Comparison of ENCODE assay signal across 16 cellular contexts in genomic region chr3:108096506-108097325, GRCh38. TPM values are rescaled to one million over a fixed set of nuclear protein-coding genes. Genes with fewer than 3 reads are reported as not detected.
DNase-seq lines count a peak whose midpoint lies in the region; ATAC-seq and TF ChIP-seq lines count a peak whose summit lies in the region.
"Had no signal": no experiment of that assay in that cellular context is flagged by ENCODE, and none has a peak within 500 bp of the region (broad histone marks: within the 10 kb centered on the region; RNA-seq: fewer than 3 reads in every experiment).

No MANE protein-coding gene starts in this region.

- no peak for ATAC-seq in activated CD8-positive, alpha-beta T cell treated with anti-CD3 and anti-CD28 coated beads, Interleukin-2, amount 10 ng/mL, durations not matched to agents 7 days and 5 days
- ATAC-seq in natural killer cell treated with Interleukin-12 subunit alpha and Interleukin-12 subunit beta and Interleukin-15 and Interleukin-18, amount 100 ng/mL, for 72 hours: no peak
- ATAC-seq in HG02571 (IDR thresholded peaks at IDR 0.05; ENCODE audit: unreplicated experiment): no peak
- ATAC-seq: A549 had no signal

- H3K4me3 ChIP-seq in KMS-11 (IDR thresholded peaks at IDR 0.05; ENCODE audit: insufficient read depth, low read depth, low read length): no peak overlapping the region
- H3K4me3 ChIP-seq: A549, HAP-1, skin epidermis had no signal

- CTCF ChIA-PET in activated CD8-positive, alpha-beta T cell treated with anti-CD3 and anti-CD28 coated beads, Interleukin-2, amount 10 ng/mL, durations not matched to agents 7 days and 5 days (lab: Charles Lee): interaction anchor here (1.6 kb wide), 1 partner anchor 17 kb away, joined by 5 read pairs; no protein-coding TSS in a partner anchor

- H3K4me1 ChIP-seq in KMS-11 (ENCODE audit: low read depth, poor library complexity, severe bottlenecking): peaks cover 56% of the 10 kb centered on the region
- H3K4me1 ChIP-seq: A549 had no signal

- H3K36me3 ChIP-seq in KMS-11 (ENCODE audit: insufficient read depth): no peaks in the 10 kb centered on the region
- H3K36me3 ChIP-seq: HAP-1 had no signal

- H3K27ac ChIP-seq in KMS-11: peak overlapping the region; percentile 29
- H3K27ac ChIP-seq: A549, skin epidermis had no signal

- peak overlapping the region; percentile 43 for H3K4me3 Mint-ChIP-seq in activated CD8-positive, alpha-beta T cell treated with anti-CD3 and anti-CD28 coated beads, Interleukin-2, amount 10 ng/mL, durations not matched to agents 7 days and 5 days
- peak overlapping the region; percentile 47 for H3K4me3 Mint-ChIP-seq in natural killer cell treated with Interleukin-12 subunit alpha and Interleukin-12 subunit beta and Interleukin-15 and Interleukin-18, amount 100 ng/mL, for 72 hours

- no peak overlapping the region for H3K9ac ChIP-seq in KMS-11

- no peaks in the 10 kb centered on the region for H3K79me2 ChIP-seq in KMS-11 (ENCODE audit: insufficient read depth, low read depth)

- H4K20me1 ChIP-seq in KMS-11 (ENCODE audit: insufficient read depth): no peaks in the 10 kb centered on the region

- DNase-seq in NOMO-1 treated with DMSO at 0.1 percent for 48 hours (lab: John Stamatoyannopoulos, UW; ENCODE audit: unreplicated experiment): peak; percentile 24
- no peak for DNase-seq in NOMO-1 treated with dmso at 0.1 percent for 144 hours (lab: John Stamatoyannopoulos, UW; ENCODE audit: unreplicated experiment)
- peak; percentile 54 for DNase-seq in activated CD8-positive, alpha-beta T cell treated with anti-CD3 and anti-CD28 coated beads, Interleukin-2, amount 10 ng/mL, durations not matched to agents 7 days and 5 days
- DNase-seq in natural killer cell treated with Interleukin-12 subunit alpha and Interleukin-12 subunit beta and Interleukin-15 and Interleukin-18, amount 100 ng/mL, for 72 hours (ENCODE audit: low spot score): no peak
- DNase-seq in hepatic stellate cell (ENCODE audit: low spot score): no peak
- no peak for DNase-seq in putamen (ENCODE audit: low spot score)
- DNase-seq: activated T-cell treated with anti-CD3 and anti-CD28 coated beads for 4 hours, aorta, NCI-H2029 treated with DMSO at 0.1 percent for 48 hours, occipital lobe, substantia nigra had no signal

- H3K4me2 ChIP-seq in KMS-11: peak overlapping the region; percentile 40; the same call in 1 of the 2 replicates
- H3K4me2 ChIP-seq: A549 had no signal

- no peaks in the 10 kb centered on the region for H3K27me3 Mint-ChIP-seq in activated CD8-positive, alpha-beta T cell treated with anti-CD3 and anti-CD28 coated beads, Interleukin-2, amount 10 ng/mL, durations not matched to agents 7 days and 5 days (ENCODE audit: low read depth)
- H3K27me3 Mint-ChIP-seq in natural killer cell treated with Interleukin-12 subunit alpha and Interleukin-12 subunit beta and Interleukin-15 and Interleukin-18, amount 100 ng/mL, for 72 hours: no peaks in the 10 kb centered on the region

- POLR2A ChIA-PET in activated CD8-positive, alpha-beta T cell treated with anti-CD3 and anti-CD28 coated beads, Interleukin-2, amount 10 ng/mL, durations not matched to agents 7 days and 5 days (lab: Charles Lee): interaction anchor here (0.5 kb wide), 1 partner anchor 126 kb away, joined by 3 read pairs; no protein-coding TSS in a partner anchor

- peaks cover 71% of the 10 kb centered on the region for H3K4me1 Mint-ChIP-seq in activated CD8-positive, alpha-beta T cell treated with anti-CD3 and anti-CD28 coated beads, Interleukin-2, amount 10 ng/mL, durations not matched to agents 7 days and 5 days (ENCODE audit: low read depth)
- peaks cover 68 to 71% of the 10 kb centered on the region in 2 donors for H3K4me1 Mint-ChIP-seq in natural killer cell treated with Interleukin-12 subunit alpha and Interleukin-12 subunit beta and Interleukin-15 and Interleukin-18, amount 100 ng/mL, for 72 hours (ENCODE audit: low read depth in 2 of 2)

- H3K36me3 Mint-ChIP-seq in activated CD8-positive, alpha-beta T cell treated with anti-CD3 and anti-CD28 coated beads, Interleukin-2, amount 10 ng/mL, durations not matched to agents 7 days and 5 days (ENCODE audit: low read depth): peaks cover 1% of the 10 kb centered on the region
- H3K36me3 Mint-ChIP-seq in natural killer cell treated with Interleukin-12 subunit alpha and Interleukin-12 subunit beta and Interleukin-15 and Interleukin-18, amount 100 ng/mL, for 72 hours: peaks cover 6% of the 10 kb centered on the region

- H2AFZ ChIP-seq in KMS-11 (ENCODE audit: low read depth): peak overlapping the region; percentile 10; the same call in 1 of the 2 replicates

- no peaks in the 10 kb centered on the region for H3K9me3 Mint-ChIP-seq in activated CD8-positive, alpha-beta T cell treated with anti-CD3 and anti-CD28 coated beads, Interleukin-2, amount 10 ng/mL, durations not matched to agents 7 days and 5 days (ENCODE audit: insufficient read depth)
- peaks cover under 1% of the 10 kb centered on the region for H3K9me3 Mint-ChIP-seq in natural killer cell treated with Interleukin-12 subunit alpha and Interleukin-12 subunit beta and Interleukin-15 and Interleukin-18, amount 100 ng/mL, for 72 hours

- TF ChIP-seq CTCF in KMS-11 (conservative IDR thresholded peaks at IDR 0.05; ENCODE audit: low read depth, low read length): no peak

- H3K27ac Mint-ChIP-seq in activated CD8-positive, alpha-beta T cell treated with anti-CD3 and anti-CD28 coated beads, Interleukin-2, amount 10 ng/mL, durations not matched to agents 7 days and 5 days: peak overlapping the region; percentile 74
- H3K27ac Mint-ChIP-seq in natural killer cell treated with Interleukin-12 subunit alpha and Interleukin-12 subunit beta and Interleukin-15 and Interleukin-18, amount 100 ng/mL, for 72 hours: peak overlapping the region; percentile 20 to 40

- H3K27me3 ChIP-seq in KMS-11 (ENCODE audit: insufficient read depth, low read depth): no peaks in the 10 kb centered on the region

RNA-seq across cellular contexts. Expression of gene CD47, which starts 5.9 kb away (rescaled TPM):
- 100 to 1,000 TPM; 136 to 137 TPM for total RNA-seq in activated CD8-positive, alpha-beta T cell treated with anti-CD3 and anti-CD28 coated beads, Interleukin-2, amount 10 ng/mL, durations not matched to agents 7 days and 5 days
- total RNA-seq in natural killer cell treated with Interleukin-12 subunit alpha and Interleukin-12 subunit beta and Interleukin-15 and Interleukin-18, amount 100 ng/mL, for 72 hours: 100 to 1,000 TPM in 1 of 2 donors, 10 to 100 TPM in 1; 82.6 to 113 TPM

Comparison
In these comparisons a context has a peak if more than half of its experiments do, and no peak if none do; other contexts are left out.
1. DNase-seq: peak in NOMO-1 treated with DMSO at 0.1 percent for 48 hours (single experiment) and activated CD8-positive, alpha-beta T cell treated with anti-CD3 and anti-CD28 coated beads, Interleukin-2, amount 10 ng/mL, durations not matched to agents 7 days and 5 days (single experiment); none in NOMO-1 treated with dmso at 0.1 percent for 144 hours (single experiment), natural killer cell treated with Interleukin-12 subunit alpha and Interleukin-12 subunit beta and Interleukin-15 and Interleukin-18, amount 100 ng/mL, for 72 hours (single experiment), hepatic stellate cell (single experiment) and putamen (single experiment).